19 cellular contexts compared by ENCODE assay signal in genomic region chr11:17927041-17927440, GRCh38.
"Had no signal": no experiment of that assay in that cellular context is flagged by ENCODE, and none has a peak within 500 bp of the region (broad histone marks: within the 10 kb centered on the region; RNA-seq: fewer than 3 reads in every experiment).

No MANE protein-coding gene starts in this region.

- ATAC-seq: foreskin keratinocyte, left cardiac atrium had no signal

- H3K4me3 ChIP-seq: dorsolateral prefrontal cortex, hepatocyte, left ventricle myocardium inferior, lung, smooth muscle cell had no signal

- H3K9me3 ChIP-seq: left ventricle myocardium inferior, neutrophil had no signal

- H3K27me3 ChIP-seq: dorsolateral prefrontal cortex, foreskin keratinocyte, hepatocyte, neutrophil had no signal

- H3K79me2 ChIP-seq: hepatocyte had no signal

- H3K4me2 ChIP-seq: hepatocyte, smooth muscle cell had no signal

- H2AFZ ChIP-seq: hepatocyte had no signal

- H3K4me1 ChIP-seq: foreskin keratinocyte had no signal

- H3K36me3 ChIP-seq: left ventricle myocardium inferior had no signal

- DNase-seq: cortex of kidney; effector CD8-positive, alpha-beta T cell; foreskin keratinocyte; head of caudate nucleus; kidney; left cardiac atrium; left ventricle myocardium inferior; mesendoderm; naive B cell; nephron progenitor cell; posterior cingulate gyrus; stimulated activated CD4-positive, alpha-beta T cell treated with anti-CD3 and anti-CD28 coated beads, Interleukin-2, amount 100 ng/mL, for 48 hours; stimulated activated naive CD4-positive, alpha-beta T cell treated with Interleukin-2 at 50 U/mL for 16 hours; trophoblast cell had no signal

- H3K27ac ChIP-seq: foreskin keratinocyte, hepatocyte, left ventricle myocardium inferior, neutrophil had no signal
